22 cellular contexts compared by ENCODE assay signal in genomic region chr16:88531346-88531745, GRCh38.
"Had no signal": no experiment of that assay in that cellular context is flagged by ENCODE, and none has a peak within 500 bp of the region (broad histone marks: within the 10 kb centered on the region; RNA-seq: fewer than 3 reads in every experiment).

No MANE protein-coding gene starts in this region.

- ATAC-seq: activated naive CD4-positive, alpha-beta T cell treated with anti-CD3 and anti-CD28 coated beads, Interleukin-2, amount 50 U/mL, for 72 hours; left cardiac atrium; lower lobe of right lung; naive thymus-derived CD8-positive, alpha-beta T cell; stimulated activated naive CD8-positive, alpha-beta T cell treated with anti-CD3 and anti-CD28 coated beads, Interleukin-15, amount 100 ng/mL, for 72 hours; T-cell had no signal

- H3K9ac ChIP-seq: SK-N-SH had no signal

- H3K9me3 ChIP-seq: colonic mucosa, lower lobe of right lung, SK-N-SH, suprapubic skin had no signal

- H3K4me3 ChIP-seq: colonic mucosa, lower lobe of right lung, suprapubic skin had no signal

- H3K4me2 ChIP-seq: SK-N-SH had no signal

- H3K4me3 Mint-ChIP-seq: activated B cell treated with CpG ODN at 0.5 μM for 24 hours; stimulated activated naive CD8-positive, alpha-beta T cell treated with anti-CD3 and anti-CD28 coated beads, Interleukin-15, amount 100 ng/mL, for 72 hours had no signal

- H3K9me3 Mint-ChIP-seq: activated B cell treated with CpG ODN at 0.5 μM for 24 hours; activated naive CD4-positive, alpha-beta T cell treated with anti-CD3 and anti-CD28 coated beads, Interleukin-2, amount 50 U/mL, for 72 hours; central memory CD8-positive, alpha-beta T cell; endodermal cell; naive thymus-derived CD8-positive, alpha-beta T cell; stimulated activated naive CD8-positive, alpha-beta T cell treated with anti-CD3 and anti-CD28 coated beads, Interleukin-15, amount 100 ng/mL, for 72 hours; T-cell had no signal

- H3K36me3 Mint-ChIP-seq: activated naive CD4-positive, alpha-beta T cell treated with anti-CD3 and anti-CD28 coated beads, Interleukin-2, amount 50 U/mL, for 72 hours; naive thymus-derived CD8-positive, alpha-beta T cell had no signal

- H3K27me3 Mint-ChIP-seq: activated B cell treated with CpG ODN at 0.5 μM for 24 hours; central memory CD8-positive, alpha-beta T cell; naive thymus-derived CD8-positive, alpha-beta T cell; stimulated activated naive CD8-positive, alpha-beta T cell treated with anti-CD3 and anti-CD28 coated beads, Interleukin-15, amount 100 ng/mL, for 72 hours; T-cell had no signal

- H3K27ac ChIP-seq: colonic mucosa, epithelial cell of prostate, lower lobe of right lung, suprapubic skin had no signal

- H3K9me2 ChIP-seq: SK-N-SH had no signal

- H3K36me3 ChIP-seq: colonic mucosa, lower lobe of right lung, suprapubic skin had no signal

- H3K27me3 ChIP-seq: colonic mucosa, suprapubic skin had no signal

- DNase-seq: activated B cell treated with CpG ODN at 0.5 μM for 24 hours; activated CD4-positive, alpha-beta T cell treated with anti-CD3 and anti-CD28 coated beads for 48 hours; activated CD8-positive, alpha-beta memory T cell treated with anti-CD3 and anti-CD28 coated beads, Interleukin-2, amount 50 U/mL, for 4 hours; activated gamma-delta T cell treated with Interleukin-2 at 50 U/mL for 16 hours; amniotic stem cell; colonic mucosa; endodermal cell; foreskin fibroblast; lower lobe of right lung; naive thymus-derived CD8-positive, alpha-beta T cell; occipital lobe; SK-N-SH; stimulated activated CD4-positive, alpha-beta T cell treated with anti-CD3 and anti-CD28 coated beads, Interleukin-1b, Interleukin-23, amount 100 ng/mL, for 48 hours; stimulated activated naive CD8-positive, alpha-beta T cell treated with anti-CD3 and anti-CD28 coated beads, Interleukin-15, amount 100 ng/mL, for 72 hours; T-cell; T-helper 9 cell; trophoblast cell had no signal
